ENCODE assay signal across 11 cellular contexts in the genomic region with DNA sequence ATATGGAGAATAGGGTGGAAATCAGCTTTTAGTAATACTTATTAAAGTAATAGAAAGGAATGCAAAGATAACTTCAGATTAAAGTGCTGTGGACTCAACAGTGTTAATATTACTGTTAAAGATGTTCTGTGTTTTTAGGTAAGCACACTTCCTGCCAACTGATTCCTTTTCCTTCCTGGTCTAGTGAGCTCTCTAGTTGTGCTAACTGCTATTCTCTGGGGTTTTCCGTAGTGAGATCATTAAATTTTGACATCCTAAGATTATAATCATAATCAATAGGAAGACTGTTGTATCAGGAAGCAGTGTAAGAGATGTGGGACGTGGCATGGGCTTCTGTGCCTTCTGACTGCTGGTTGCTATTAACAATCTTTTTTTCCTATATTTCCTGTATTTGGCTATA. TPM values are rescaled to one million over a fixed set of nuclear protein-coding genes. Genes with fewer than 3 reads are reported as not detected.
DNase-seq lines count a peak whose midpoint lies in the region; ATAC-seq and TF ChIP-seq lines count a peak whose summit lies in the region.
"Had no signal": no experiment of that assay in that cellular context is flagged by ENCODE, and none has a peak within 500 bp of the region (broad histone marks: within the 10 kb centered on the region; RNA-seq: fewer than 3 reads in every experiment).

No MANE protein-coding gene starts in this region.

- peak overlapping the region; percentile 81 to 96 (median 90) for H3K4me2 ChIP-seq in BLaER1 treated with 17β-estradiol and CSF1 and Interleukin-3, amounts not matched to agents 10 nM and 100 nM
- H3K4me2 ChIP-seq in IMR-90 (ENCODE audit: low read depth, low read length) = peak overlapping the region; percentile 66

- H3K4me3 Mint-ChIP-seq in activated naive CD8-positive, alpha-beta T cell treated with anti-CD3 and anti-CD28 coated beads for 36 hours = peak overlapping the region; percentile 86
- peak overlapping the region; percentile 46 for H3K4me3 Mint-ChIP-seq in memory B cell

- peaks cover 0 to 22% (median 0%) of the 10 kb centered on the region in 11 experiments; a peak in 6 of 22 replicates for H4K20me1 ChIP-seq in BLaER1 treated with 17β-estradiol and CSF1 and Interleukin-3, amounts not matched to agents 10 nM and 100 nM
- 0 out of 2 replicates have a peak, but pooled peaks cover 5% of the 10 kb centered on the region for H4K20me1 ChIP-seq in IMR-90 (ENCODE audit: insufficient read depth, low read length)

- no peak overlapping the region for H4K5ac ChIP-seq in IMR-90 (ENCODE audit: low read depth, low read length)

- H3K9ac ChIP-seq in BLaER1 treated with 17β-estradiol and CSF1 and Interleukin-3, amounts not matched to agents 10 nM and 100 nM = peak overlapping the region; percentile 6 to 98 (median 94); a peak in 17 of 22 replicates
- H3K9ac ChIP-seq in IMR-90 (ENCODE audit: low read depth, low read length) = peak overlapping the region; percentile 66; the same call in 1 of the 2 replicates

- H3K14ac ChIP-seq in IMR-90 (replicated peaks; ENCODE audit: low read depth, low read length) = no peak overlapping the region

- no peaks in the 10 kb centered on the region for H3K9me3 ChIP-seq in BLaER1 treated with 17β-estradiol and CSF1 and Interleukin-3, amounts not matched to agents 10 nM and 100 nM (replicated peaks in 1 of 11)
- no peaks in the 10 kb centered on the region for H3K9me3 ChIP-seq in IMR-90 (ENCODE audit: control insufficient read depth, insufficient read depth, low read length)
- H3K9me3 ChIP-seq: sigmoid colon had no signal

- H4K8ac ChIP-seq in IMR-90 (ENCODE audit: low read depth in 2 of 2, low read length in 2 of 2) = no peak overlapping the region

- H3K79me1 ChIP-seq in IMR-90 (ENCODE audit: low read depth in 1 of 2, low read length in 2 of 2) = peaks cover 22 to 54% of the 10 kb centered on the region in 2 experiments

- peaks cover 23 to 37% (median 29%) of the 10 kb centered on the region in 10 experiments for H3K4me1 ChIP-seq in BLaER1 treated with 17β-estradiol and CSF1 and Interleukin-3, amounts not matched to agents 10 nM and 100 nM
- peaks cover under 1% of the 10 kb centered on the region; the same call in 1 of the 2 replicates for H3K4me1 ChIP-seq in IMR-90 (ENCODE audit: control insufficient read depth, insufficient read depth, low read length)

- no peak overlapping the region for H2AFZ ChIP-seq in IMR-90 (replicated peaks; ENCODE audit: low read length, poor library complexity)

- peak; percentile 50 for DNase-seq in IMR-90
- DNase-seq in activated naive CD8-positive, alpha-beta T cell treated with anti-CD3 and anti-CD28 coated beads for 36 hours = no peak
- DNase-seq in memory B cell (ENCODE audit: low spot score in 2 of 2) = no peak
- no peak for DNase-seq in sciatic nerve (ENCODE audit: low spot score)
- DNase-seq in cerebellar nuclear complex (lab: John Stamatoyannopoulos, UW) = no peak
- DNase-seq in GM10248 (ENCODE audit: extremely low spot score) = no peak
- no peak for DNase-seq in glomerular visceral epithelial cell (ENCODE audit: extremely low spot score)
- DNase-seq: H7, NCI-H1417, sigmoid colon had no signal

- CTCF ChIA-PET in IMR-90 (lab: Yijun Ruan, JAX) = interaction anchor here (0.5 kb wide), 1 partner anchor 311 kb away, joined by 3 read pairs; no protein-coding TSS in a partner anchor
- CTCF ChIA-PET in GM10248 (lab: Yijun Ruan, JAX) = interaction anchor here (1.3 to 1.8 kb wide), 2 partner anchors 8 to 49 kb away, joined by 3 to 6 read pairs; no protein-coding TSS in a partner anchor

- H3K9me1 ChIP-seq in IMR-90 (ENCODE audit: insufficient read depth, low read length) = no peaks in the 10 kb centered on the region; the same call in 1 of the 2 replicates

- intact Hi-C loops in IMR-90 (cut with micrococcal nuclease) = no loop called here
- intact Hi-C loops in sciatic nerve (cut with DNase I) = no loop called here

- in situ Hi-C loops in IMR-90 (cut with MboI; ENCODE audit: low sequenced_read_pairs) = no loop called here

- H3K36me3 Mint-ChIP-seq in activated naive CD8-positive, alpha-beta T cell treated with anti-CD3 and anti-CD28 coated beads for 36 hours = peaks cover 24% of the 10 kb centered on the region
- H3K36me3 Mint-ChIP-seq in memory B cell = peaks cover 2% of the 10 kb centered on the region

- no peaks in the 10 kb centered on the region for H3K27me3 Mint-ChIP-seq in activated naive CD8-positive, alpha-beta T cell treated with anti-CD3 and anti-CD28 coated beads for 36 hours
- H3K27me3 Mint-ChIP-seq in memory B cell = no peaks in the 10 kb centered on the region

- no peak overlapping the region for H2AK5ac ChIP-seq in IMR-90 (ENCODE audit: low read depth, low read length)

- no peak overlapping the region for H3K18ac ChIP-seq in IMR-90 (ENCODE audit: low read depth, low read length)

- H3K56ac ChIP-seq in IMR-90 (ENCODE audit: extremely low read depth, insufficient read depth, low read length) = no peak overlapping the region

- no peak overlapping the region for H3K4ac ChIP-seq in IMR-90 (ENCODE audit: low read depth, low read length)

- H3K27me3 ChIP-seq in BLaER1 treated with 17β-estradiol and CSF1 and Interleukin-3, amounts not matched to agents 10 nM and 100 nM = no peaks in the 10 kb centered on the region
- no peaks in the 10 kb centered on the region for H3K27me3 ChIP-seq in IMR-90 (ENCODE audit: control insufficient read depth, insufficient read depth, low read length)
- H3K27me3 ChIP-seq: sigmoid colon had no signal

- ATAC-seq in IMR-90 (ENCODE audit: low read depth) (no peak), memory B cell (ENCODE audit: low read depth) (no peak), sciatic nerve (no peak)

- no peak overlapping the region for H2BK5ac ChIP-seq in IMR-90 (ENCODE audit: low read depth, low read length, poor library complexity, severe bottlenecking)

- peaks cover 0 to 9% (median 0%) of the 10 kb centered on the region in 11 experiments; a peak in 4 of 22 replicates for H3K36me3 ChIP-seq in BLaER1 treated with 17β-estradiol and CSF1 and Interleukin-3, amounts not matched to agents 10 nM and 100 nM
- H3K36me3 ChIP-seq in IMR-90 (ENCODE audit: control insufficient read depth, insufficient read depth, low read length) = no peaks in the 10 kb centered on the region
- H3K36me3 ChIP-seq: sigmoid colon had no signal

- peaks cover 43% of the 10 kb centered on the region for H3K4me1 Mint-ChIP-seq in activated naive CD8-positive, alpha-beta T cell treated with anti-CD3 and anti-CD28 coated beads for 36 hours
- peaks cover 28% of the 10 kb centered on the region for H3K4me1 Mint-ChIP-seq in memory B cell

- TF ChIP-seq POLR2A in IMR-90 (IDR thresholded peaks at IDR 0.05; ENCODE audit: low read depth, low read length) = no peak; the same call in 1 of the 2 replicates

- no CpG with 5 or more reads among the region's 2 CpGs for WGBS in IMR-90 (ENCODE audit: extremely low coverage in 2 of 2, insufficient read length in 1 of 2), 2 experiments

- no peak overlapping the region for H2BK20ac ChIP-seq in IMR-90 (ENCODE audit: low read depth, low read length)

- TF ChIP-seq CTCF in IMR-90 (conservative IDR thresholded peaks at IDR 0.05; ENCODE audit: low read depth, low read length) (no peak), GM10248 (IDR thresholded peaks at IDR 0.05; ENCODE audit: control extremely low read depth, extremely low read depth, low read depth, missing control alignments) (no peak)

- peaks cover 2% of the 10 kb centered on the region for H3K9me3 Mint-ChIP-seq in activated naive CD8-positive, alpha-beta T cell treated with anti-CD3 and anti-CD28 coated beads for 36 hours
- no peaks in the 10 kb centered on the region for H3K9me3 Mint-ChIP-seq in memory B cell

- dilution Hi-C loops in IMR-90 (cut with HindIII; ENCODE audit: low sequenced_read_pairs, unreplicated experiment) = no loop called here

- POLR2A ChIA-PET in IMR-90 (lab: Charles Lee; ENCODE audit: unreplicated experiment) (no interaction called here), GM10248 (lab: Yijun Ruan, JAX) (interaction anchor here (0.7 to 1.8 kb wide), 3 partner anchors 13 to 19 kb away, joined by 3 to 4 read pairs (median 3); no protein-coding TSS in a partner anchor)

- H4K91ac ChIP-seq in IMR-90 (ENCODE audit: insufficient read depth, low read depth, low read length) = no peak overlapping the region

- no peak overlapping the region for H2BK120ac ChIP-seq in IMR-90 (ENCODE audit: low read depth, low read length)

- H3K23ac ChIP-seq in IMR-90 (ENCODE audit: low read depth, low read length) = peak overlapping the region; percentile 1; the same call in 1 of the 2 replicates

- peak overlapping the region; percentile 91 for H3K27ac Mint-ChIP-seq in activated naive CD8-positive, alpha-beta T cell treated with anti-CD3 and anti-CD28 coated beads for 36 hours
- peak overlapping the region; percentile 78 for H3K27ac Mint-ChIP-seq in memory B cell

- no peak overlapping the region for H2AK9ac ChIP-seq in IMR-90 (replicated peaks; ENCODE audit: low read depth, low read length, poor library complexity)

- H2BK15ac ChIP-seq in IMR-90 (ENCODE audit: low read depth, low read length) = no peak overlapping the region

- H3K27ac ChIP-seq in BLaER1 treated with 17β-estradiol and CSF1 and Interleukin-3, amounts not matched to agents 10 nM and 100 nM = peak overlapping the region in 10 of 11 experiments; percentile 84 to 98 (median 94); a peak in 20 of 22 replicates
- peak overlapping the region; percentile 13; the same call in 1 of the 2 replicates for H3K27ac ChIP-seq in IMR-90 (ENCODE audit: insufficient read depth, low read length)

- H3K4me3 ChIP-seq in BLaER1 treated with 17β-estradiol and CSF1 and Interleukin-3, amounts not matched to agents 10 nM and 100 nM = peak overlapping the region; percentile 26 to 95 (median 88); a peak in 15 of 20 replicates
- H3K4me3 ChIP-seq in IMR-90 (ENCODE audit: insufficient read depth, low read depth, low read length) = no peak overlapping the region

- no peak for TF ChIP-seq RAD21 in IMR-90 (IDR thresholded peaks at IDR 0.05; ENCODE audit: low read length)

- no TSS peak for BruUV-seq in IMR-90 (replicated peaks; lab: Mats Ljungman, UMichigan)

TF ChIP-seq in IMR-90, 13 proteins besides CTCF, POLR2A, EP300 and RAD21 (continues in another document):
- TF ChIP-seq MXI1 (IDR thresholded peaks at IDR 0.05; ENCODE audit: borderline replicate concordance, low read depth, low read length) (no peak), RCOR1 (IDR thresholded peaks at IDR 0.05; ENCODE audit: insufficient replicate concordance, low read length) (no peak), MAFK (IDR thresholded peaks at IDR 0.05; ENCODE audit: low read depth, low read length) (no peak)

RNA-seq across cellular contexts. Expression of gene TMEM217, which starts 1.2 kb away (rescaled TPM):
- total RNA-seq in IMR-90 (2012; rRNA removed) = 1.4 TPM in 2 replicates
- 2.5 and 3.5 TPM in 2 replicates for polyA plus RNA-seq in IMR-90 (2012; rRNA removed)
- 0.83 and 2.4 TPM in 2 replicates for polyA plus RNA-seq in IMR-90 (2012; cell fraction: cytosol; rRNA removed)
- polyA plus RNA-seq in IMR-90 (2012; cell fraction: nucleus; rRNA removed; ENCODE audit: low replicate concordance) = 2.2 and 9.6 TPM in 2 replicates
- total RNA-seq in activated naive CD8-positive, alpha-beta T cell treated with anti-CD3 and anti-CD28 coated beads for 36 hours = 1 to 10 TPM; 3.5 to 4.9 TPM
- total RNA-seq in sciatic nerve = 1.6 TPM

RNA-seq across cellular contexts. Expression of gene TBC1D22B, which starts 1.6 kb away (rescaled TPM):
- total RNA-seq in IMR-90 (2012; rRNA removed) (6.6 and 7.5 TPM in 2 replicates), sciatic nerve (10.0 TPM)
- 7.1 and 7.5 TPM in 2 replicates for polyA plus RNA-seq in IMR-90 (2012; rRNA removed)
- polyA plus RNA-seq in IMR-90 (2012; cell fraction: cytosol; rRNA removed) = 5.0 and 5.7 TPM in 2 replicates
- polyA plus RNA-seq in IMR-90 (2012; cell fraction: nucleus; rRNA removed; ENCODE audit: low replicate concordance) = 6.7 and 15.6 TPM in 2 replicates
- total RNA-seq in activated naive CD8-positive, alpha-beta T cell treated with anti-CD3 and anti-CD28 coated beads for 36 hours = 10 to 100 TPM; 13.0 to 13.9 TPM
